17 cellular contexts compared by ENCODE assay signal in the genomic region with DNA sequence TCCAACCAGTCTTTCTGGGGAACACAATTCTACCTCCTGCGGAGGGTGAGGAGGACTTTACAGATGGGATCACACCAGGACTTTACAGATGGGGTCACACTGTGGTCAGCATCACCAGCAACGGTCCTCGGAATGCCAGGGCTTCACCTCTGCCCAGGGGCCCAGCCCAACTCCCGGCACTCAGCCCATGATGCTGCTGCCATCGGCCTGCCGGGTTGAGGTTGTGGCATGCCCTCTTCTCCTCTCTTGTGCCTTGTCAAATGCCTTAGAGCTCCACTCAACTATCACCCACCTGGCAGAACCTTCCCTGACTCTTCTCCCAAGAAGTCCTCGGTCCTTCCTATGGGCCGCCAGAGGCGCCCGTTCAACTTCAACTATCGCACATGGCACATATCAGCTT.
"Had no signal": no experiment of that assay in that cellular context is flagged by ENCODE, and none has a peak within 500 bp of the region (broad histone marks: within the 10 kb centered on the region; RNA-seq: fewer than 3 reads in every experiment).

No MANE protein-coding gene starts in this region.

- H3K9me3 Mint-ChIP-seq: effector memory CD8-positive, alpha-beta T cell; endodermal cell; immature natural killer cell; memory B cell had no signal

- H3K27ac Mint-ChIP-seq: dendritic cell treated with granulocyte-macrophage colony-stimulating factor and Interleukin-4, amounts not matched to agents 40 ng/mL and 50 ng/mL, for 4 days; effector memory CD8-positive, alpha-beta T cell; endodermal cell; immature natural killer cell; memory B cell had no signal

- H3K4me3 Mint-ChIP-seq: dendritic cell treated with granulocyte-macrophage colony-stimulating factor and Interleukin-4, amounts not matched to agents 40 ng/mL and 50 ng/mL, for 4 days; effector memory CD8-positive, alpha-beta T cell; endodermal cell; immature natural killer cell; memory B cell had no signal

- DNase-seq: colonic mucosa; cortex of kidney; effector CD8-positive, alpha-beta T cell; effector memory CD8-positive, alpha-beta T cell; endodermal cell; foreskin keratinocyte; immature natural killer cell; islet precursor cell; kidney; kidney glomerular epithelial cell; left colon; left ventricle myocardium inferior; mammary epithelial cell; mesendoderm; midbrain had no signal

- H3K36me3 Mint-ChIP-seq: immature natural killer cell, memory B cell had no signal

- H3K27me3 Mint-ChIP-seq: dendritic cell treated with granulocyte-macrophage colony-stimulating factor and Interleukin-4, amounts not matched to agents 40 ng/mL and 50 ng/mL, for 4 days; effector memory CD8-positive, alpha-beta T cell had no signal
